In the genomic region with DNA sequence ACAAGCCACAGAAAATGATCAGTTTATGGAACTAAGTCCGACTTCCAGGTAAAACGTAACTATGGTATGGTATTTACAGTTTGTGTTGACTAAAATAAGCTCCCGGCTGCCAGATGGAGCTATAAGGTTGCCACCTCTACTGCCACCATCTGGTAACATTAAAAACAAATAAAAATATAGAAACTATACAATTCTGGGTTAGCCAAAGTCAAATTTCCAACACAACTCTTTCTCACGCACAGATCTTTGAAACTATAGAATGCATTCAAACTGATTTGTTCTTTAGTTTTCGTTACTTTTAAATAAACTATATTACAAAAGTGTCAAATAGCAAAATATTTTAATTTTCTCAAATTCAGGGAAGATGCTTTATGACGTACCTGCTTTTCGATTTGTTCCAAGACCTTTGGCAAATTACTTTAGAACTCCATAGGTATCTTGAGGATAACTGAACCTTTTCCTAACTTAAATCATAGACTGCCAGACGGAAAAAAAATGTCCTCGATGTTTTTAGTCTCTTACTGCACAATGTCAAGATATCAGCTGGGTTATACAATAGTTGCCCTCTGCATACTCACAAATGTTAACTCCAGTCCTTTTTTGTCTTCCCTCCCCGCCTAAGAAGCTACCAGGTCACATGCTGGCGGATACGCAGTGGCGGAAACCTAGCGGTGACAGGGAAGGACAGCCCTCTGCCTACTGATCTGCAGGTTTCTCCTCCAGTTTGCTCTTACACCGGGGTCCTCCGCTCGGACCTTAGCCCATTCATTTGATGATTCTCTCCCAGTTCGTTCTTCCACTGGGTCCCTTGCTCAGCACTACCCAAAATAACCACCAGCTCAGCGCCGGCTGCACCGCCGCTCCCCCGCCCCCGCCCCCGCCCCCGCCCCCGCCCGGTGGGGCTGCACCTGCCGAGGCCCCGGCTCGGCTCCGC, we compare ENCODE assay signal across 8 cellular contexts. TPM values are rescaled to one million over a fixed set of nuclear protein-coding genes. Genes with fewer than 3 reads are reported as not detected.
DNase-seq lines count a peak whose midpoint lies in the region; ATAC-seq and TF ChIP-seq lines count a peak whose summit lies in the region.

No MANE protein-coding gene starts in this region.

- peak overlapping the region; percentile 79 for H3K27ac ChIP-seq in C4-2B

- DNase-seq in NCI-H748 (lab: John Stamatoyannopoulos, UW; ENCODE audit: unreplicated experiment) (peak; percentile 84), lung microvascular endothelial cell (ENCODE audit: low read depth in 2 of 2) (peak; percentile 66 to 68)
- DNase-seq in activated CD4-positive, alpha-beta T cell treated with anti-CD3 and anti-CD28 coated beads, Interleukin-2, amount 50 U/mL, for 48 hours, result peak; percentile 62 to 69
- peak; percentile 44 for DNase-seq in effector CD8-positive, alpha-beta T cell (lab: John Stamatoyannopoulos, UW)
- DNase-seq in stimulated activated CD8-positive, alpha-beta memory T cell treated with anti-CD3 and anti-CD28 coated beads, Interleukin-12 subunit alpha, Interleukin-12 subunit beta, amount 100 ng/mL, for 4 hours (ENCODE audit: low read depth), result peak; percentile 40

- peak; percentile 41 for ATAC-seq in GM19324 (IDR thresholded peaks at IDR 0.05; ENCODE audit: low FRiP score, unreplicated experiment)
- peak; percentile 47 for ATAC-seq in HG03460 (IDR thresholded peaks at IDR 0.05; ENCODE audit: unreplicated experiment)

- peak; percentile 69 for TF ChIP-seq CTCF in C4-2B (conservative IDR thresholded peaks at IDR 0.05)

RNA-seq across cellular contexts. Expression of gene SLC17A5, which starts 0.9 kb away (rescaled TPM):
- 21.4 and 28.0 TPM in 2 replicates for total RNA-seq in lung microvascular endothelial cell

RNA-seq across cellular contexts. Expression of gene CD109, which starts 43.1 kb away (rescaled TPM):
- total RNA-seq in lung microvascular endothelial cell, result 1.2 and 6.5 TPM in 2 replicates

Comparison
In these comparisons a context has a peak if more than half of its experiments do, and no peak if none do; other contexts are left out.
1. Peak in every context shown above with its lines: DNase-seq, ATAC-seq and H3K27ac ChIP-seq.